ENCODE assay signal across 2 cellular contexts in genomic region chr14:43539210-43539609, GRCh38.
TF ChIP-seq lines count a peak whose summit lies in the region.

No MANE protein-coding gene starts in this region.

TF ChIP-seq in A549, 52 proteins besides CTCF, POLR2A, EP300 and RAD21 (continued from another document):
- TF ChIP-seq HES2 (IDR thresholded peaks at IDR 0.05), result no peak
- TF ChIP-seq SMC3 (IDR thresholded peaks at IDR 0.05), result no peak
- TF ChIP-seq CBX2 (IDR thresholded peaks at IDR 0.05; ENCODE audit: borderline replicate concordance, low read depth), result no peak
- TF ChIP-seq, protein P1, sequence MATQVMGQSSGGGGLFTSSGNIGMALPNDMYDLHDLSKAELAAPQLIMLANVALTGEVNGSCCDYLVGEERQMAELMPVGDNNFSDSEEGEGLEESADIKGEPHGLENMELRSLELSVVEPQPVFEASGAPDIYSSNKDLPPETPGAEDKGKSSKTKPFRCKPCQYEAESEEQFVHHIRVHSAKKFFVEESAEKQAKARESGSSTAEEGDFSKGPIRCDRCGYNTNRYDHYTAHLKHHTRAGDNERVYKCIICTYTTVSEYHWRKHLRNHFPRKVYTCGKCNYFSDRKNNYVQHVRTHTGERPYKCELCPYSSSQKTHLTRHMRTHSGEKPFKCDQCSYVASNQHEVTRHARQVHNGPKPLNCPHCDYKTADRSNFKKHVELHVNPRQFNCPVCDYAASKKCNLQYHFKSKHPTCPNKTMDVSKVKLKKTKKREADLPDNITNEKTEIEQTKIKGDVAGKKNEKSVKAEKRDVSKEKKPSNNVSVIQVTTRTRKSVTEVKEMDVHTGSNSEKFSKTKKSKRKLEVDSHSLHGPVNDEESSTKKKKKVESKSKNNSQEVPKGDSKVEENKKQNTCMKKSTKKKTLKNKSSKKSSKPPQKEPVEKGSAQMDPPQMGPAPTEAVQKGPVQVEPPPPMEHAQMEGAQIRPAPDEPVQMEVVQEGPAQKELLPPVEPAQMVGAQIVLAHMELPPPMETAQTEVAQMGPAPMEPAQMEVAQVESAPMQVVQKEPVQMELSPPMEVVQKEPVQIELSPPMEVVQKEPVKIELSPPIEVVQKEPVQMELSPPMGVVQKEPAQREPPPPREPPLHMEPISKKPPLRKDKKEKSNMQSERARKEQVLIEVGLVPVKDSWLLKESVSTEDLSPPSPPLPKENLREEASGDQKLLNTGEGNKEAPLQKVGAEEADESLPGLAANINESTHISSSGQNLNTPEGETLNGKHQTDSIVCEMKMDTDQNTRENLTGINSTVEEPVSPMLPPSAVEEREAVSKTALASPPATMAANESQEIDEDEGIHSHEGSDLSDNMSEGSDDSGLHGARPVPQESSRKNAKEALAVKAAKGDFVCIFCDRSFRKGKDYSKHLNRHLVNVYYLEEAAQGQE (IDR thresholded peaks at IDR 0.05), result no peak
- TF ChIP-seq, protein P2, sequence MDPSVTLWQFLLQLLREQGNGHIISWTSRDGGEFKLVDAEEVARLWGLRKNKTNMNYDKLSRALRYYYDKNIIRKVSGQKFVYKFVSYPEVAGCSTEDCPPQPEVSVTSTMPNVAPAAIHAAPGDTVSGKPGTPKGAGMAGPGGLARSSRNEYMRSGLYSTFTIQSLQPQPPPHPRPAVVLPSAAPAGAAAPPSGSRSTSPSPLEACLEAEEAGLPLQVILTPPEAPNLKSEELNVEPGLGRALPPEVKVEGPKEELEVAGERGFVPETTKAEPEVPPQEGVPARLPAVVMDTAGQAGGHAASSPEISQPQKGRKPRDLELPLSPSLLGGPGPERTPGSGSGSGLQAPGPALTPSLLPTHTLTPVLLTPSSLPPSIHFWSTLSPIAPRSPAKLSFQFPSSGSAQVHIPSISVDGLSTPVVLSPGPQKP (IDR thresholded peaks at IDR 0.05; ENCODE audit: low read depth, low read length), result no peak
- no peak for TF ChIP-seq FOXS1 (CRISPR knock-in tag; IDR thresholded peaks at IDR 0.05)
- TF ChIP-seq E2F6 (IDR thresholded peaks at IDR 0.05; ENCODE audit: borderline replicate concordance, low read depth), result no peak
- TF ChIP-seq BCL3 (IDR thresholded peaks at IDR 0.05), result no peak

TF ChIP-seq in H1, 55 proteins besides CTCF, POLR2A, EP300 and RAD21 (continued from another document):
- TF ChIP-seq TEAD4 (IDR thresholded peaks at IDR 0.05; ENCODE audit: low read depth, low read length), result peak; percentile 97
